Comparison of ENCODE assay signal across 1 cellular context in genomic region chr7:134288265-134288664, GRCh38.
TF ChIP-seq lines count a peak whose summit lies in the region.

No MANE protein-coding gene starts in this region.

TF ChIP-seq in A549, 52 proteins besides CTCF, POLR2A, EP300 and RAD21 (continued from another document):
- TF ChIP-seq PBX3 (IDR thresholded peaks at IDR 0.05) (no peak), ELK1 (IDR thresholded peaks at IDR 0.05; ENCODE audit: low read depth, low read length) (no peak)
TF ChIP-seq in A549: peak in this region for 0.
